ENCODE assay signal across 17 cellular contexts in the genomic region with DNA sequence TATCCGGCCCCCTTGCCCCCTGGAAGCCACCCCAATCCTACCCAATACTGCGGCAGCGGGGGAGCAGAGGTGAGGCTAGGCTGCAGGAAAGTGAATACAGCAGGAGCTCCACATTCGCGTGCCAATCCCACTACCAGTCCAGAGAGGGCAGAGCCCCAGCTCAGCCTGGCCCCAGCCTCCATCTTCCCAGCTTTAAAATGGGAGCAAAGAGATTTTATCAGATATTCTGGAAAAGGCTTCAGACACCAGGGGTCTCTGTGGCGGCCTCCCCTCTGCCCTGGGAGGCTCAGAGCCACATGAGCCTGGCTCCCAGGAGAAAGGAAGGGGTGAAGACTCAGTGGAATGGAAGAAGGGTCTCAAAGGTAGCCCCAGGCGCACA.
"Had no signal": no experiment of that assay in that cellular context is flagged by ENCODE, and none has a peak within 500 bp of the region (broad histone marks: within the 10 kb centered on the region; RNA-seq: fewer than 3 reads in every experiment).

No MANE protein-coding gene starts in this region.

- H3K9me3 ChIP-seq: adrenal gland, pancreas, stomach, thyroid gland, vagina had no signal

- H3K27me3 Mint-ChIP-seq: activated CD4-positive, alpha-beta memory T cell treated with anti-CD3 and anti-CD28 coated beads for 36 hours had no signal

- H3K9ac ChIP-seq: neural progenitor cell had no signal

- H2AFZ ChIP-seq: neural progenitor cell had no signal

- DNase-seq: activated CD4-positive, alpha-beta memory T cell treated with anti-CD3 and anti-CD28 coated beads for 36 hours; activated CD8-positive, alpha-beta memory T cell treated with anti-CD3 and anti-CD28 coated beads, Interleukin-2, amount 50 U/mL, for 4 hours; activated naive CD4-positive, alpha-beta T cell; adrenal gland; cerebellar nuclear complex; dermis blood vessel endothelial cell; endodermal cell; hypothalamus; kidney glomerular epithelial cell; stimulated activated CD4-positive, alpha-beta T cell treated with anti-CD3 and anti-CD28 coated beads, Interleukin-4, amount 100 ng/mL, for 24 hours; stomach; thyroid gland had no signal

- H3K27ac Mint-ChIP-seq: endodermal cell, mesothelial cell of epicardium, neural progenitor cell had no signal

- H3K4me3 Mint-ChIP-seq: activated CD4-positive, alpha-beta memory T cell treated with anti-CD3 and anti-CD28 coated beads for 36 hours; endodermal cell; mesothelial cell of epicardium; neural progenitor cell had no signal

- H3K36me3 ChIP-seq: neural progenitor cell had no signal

- H3K27me3 ChIP-seq: adrenal gland, neural progenitor cell, pancreas, stomach, thyroid gland, vagina had no signal

- H3K9me3 Mint-ChIP-seq: activated CD4-positive, alpha-beta memory T cell treated with anti-CD3 and anti-CD28 coated beads for 36 hours; activated T-helper 1 cell treated with anti-CD3 and anti-CD28 coated beads, Interleukin-12 subunit alpha, Interleukin-12 subunit beta, Interleukin-2, Interleukin-4 antibody, amounts not matched to agents 30 ng/mL and 10 ng/mL and 1 ng/mL, durations not matched to agents 14 hours and 24 hours and 36 hours; endodermal cell; mesothelial cell of epicardium; neural progenitor cell had no signal

- H3K27ac ChIP-seq: adrenal gland, neural progenitor cell, pancreas, thyroid gland, vagina had no signal

- ATAC-seq: pancreas had no signal

- H3K4me2 ChIP-seq: neural progenitor cell had no signal

- H3K4me3 ChIP-seq: adrenal gland, neural progenitor cell, pancreas, stomach, thyroid gland, vagina had no signal
